1 cellular context compared by ENCODE assay signal in the genomic region with DNA sequence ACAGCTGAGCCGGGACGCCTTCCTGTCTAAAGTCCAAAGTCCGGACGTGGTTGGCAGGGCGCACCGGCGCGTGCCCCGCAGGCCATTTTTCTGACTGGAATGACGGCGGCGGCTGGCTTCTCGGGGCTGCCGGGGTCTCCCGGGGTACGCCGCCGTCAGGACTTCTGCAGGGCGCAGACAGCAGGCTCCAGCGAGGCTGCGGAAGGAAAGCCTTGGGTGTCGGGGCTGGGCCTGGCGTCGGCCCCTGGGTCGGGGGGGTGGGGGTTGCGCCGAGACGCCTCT.
TF ChIP-seq lines count a peak whose summit lies in the region.

No MANE protein-coding gene starts in this region.

TF ChIP-seq in HepG2, 621 proteins besides CTCF, POLR2A, EP300 and RAD21 (continued from another document and continues in another):
- TF ChIP-seq ZSCAN25 (CRISPR knock-in tag; IDR thresholded peaks at IDR 0.05) (peak; percentile 80), FLYWCH1 (CRISPR knock-in tag; IDR thresholded peaks at IDR 0.05) (peak; percentile 98; the same call in 1 of the 2 replicates), RFXAP (CRISPR knock-in tag; IDR thresholded peaks at IDR 0.05; ENCODE audit: borderline replicate concordance) (peak; percentile 83), MLLT10 (CRISPR knock-in tag; IDR thresholded peaks at IDR 0.05) (no peak; the same call in 1 of the 2 replicates), KLF6 (CRISPR knock-in tag; IDR thresholded peaks at IDR 0.05) (peak; percentile 22; the same call in 1 of the 2 replicates), ZNF331 (CRISPR knock-in tag; IDR thresholded peaks at IDR 0.05) (peak; percentile 96), ZNF616 (CRISPR knock-in tag; IDR thresholded peaks at IDR 0.05; ENCODE audit: low read depth) (0 out of 2 replicates have a peak, but pooled peaks have one; percentile 64), ETV6 (CRISPR knock-in tag; conservative IDR thresholded peaks at IDR 0.05) (peak; percentile 84), ZBTB21 (CRISPR knock-in tag; IDR thresholded peaks at IDR 0.05) (peak; percentile 83; the same call in 1 of the 2 replicates), MED1 (CRISPR knock-in tag; IDR thresholded peaks at IDR 0.05) (peak; percentile 95; the same call in 1 of the 2 replicates), RORA (CRISPR knock-in tag; IDR thresholded peaks at IDR 0.05) (no peak), FOXP1 (IDR thresholded peaks at IDR 0.05) (no peak), FOXP1 (CRISPR knock-in tag; IDR thresholded peaks at IDR 0.05) (peak; percentile 73), NFKBIZ (CRISPR knock-in tag; IDR thresholded peaks at IDR 0.05) (peak; percentile 95; the same call in 1 of the 2 replicates), SYNCRIP (IDR thresholded peaks at IDR 0.05; ENCODE audit: insufficient read depth, low read depth, low read length) (no peak), ZNF350 (CRISPR knock-in tag; IDR thresholded peaks at IDR 0.05; ENCODE audit: borderline replicate concordance, low read depth) (peak; percentile 99), ZNF367 (CRISPR knock-in tag; IDR thresholded peaks at IDR 0.05; ENCODE audit: borderline replicate concordance) (peak; percentile 93), REPIN1 (CRISPR knock-in tag; IDR thresholded peaks at IDR 0.05; ENCODE audit: borderline replicate concordance, low read depth) (peak; percentile 97), ZMAT3 (CRISPR knock-in tag; conservative IDR thresholded peaks at IDR 0.05) (peak; percentile 90; the same call in 1 of the 2 replicates), MATR3 (CRISPR knock-in tag; IDR thresholded peaks at IDR 0.05) (no peak), IRF2 (CRISPR knock-in tag; IDR thresholded peaks at IDR 0.05) (peak; percentile 93), SP2 (CRISPR knock-in tag; IDR thresholded peaks at IDR 0.05) (no peak), TP53 (CRISPR knock-in tag; conservative IDR thresholded peaks at IDR 0.05) (peak; percentile 92; the same call in 1 of the 2 replicates), ZMYM4 (CRISPR knock-in tag; IDR thresholded peaks at IDR 0.05) (peak; percentile 98), MXI1 (IDR thresholded peaks at IDR 0.05; ENCODE audit: borderline replicate concordance, low read depth, low read length) (peak; percentile 86; the same call in 1 of the 3 replicates), HOXA7 (CRISPR knock-in tag; IDR thresholded peaks at IDR 0.05) (no peak), ZSCAN9 (CRISPR knock-in tag; IDR thresholded peaks at IDR 0.05; ENCODE audit: borderline replicate concordance) (peak; percentile 84; the same call in 1 of the 2 replicates), CHCHD3 (CRISPR knock-in tag; IDR thresholded peaks at IDR 0.05) (peak; percentile 94; the same call in 1 of the 2 replicates), CREM (IDR thresholded peaks at IDR 0.05) (peak; percentile 84; the same call in 1 of the 2 replicates), CREM (CRISPR knock-in tag; IDR thresholded peaks at IDR 0.05) (no peak; the same call in 1 of the 2 replicates), MZF1 (CRISPR knock-in tag; IDR thresholded peaks at IDR 0.05; ENCODE audit: borderline replicate concordance) (no peak; the same call in 1 of the 2 replicates), ZNF343 (CRISPR knock-in tag; IDR thresholded peaks at IDR 0.05) (peak; percentile 96), ARNTL (CRISPR knock-in tag; IDR thresholded peaks at IDR 0.05) (peak; percentile 96)
- TF ChIP-seq, protein P1, sequence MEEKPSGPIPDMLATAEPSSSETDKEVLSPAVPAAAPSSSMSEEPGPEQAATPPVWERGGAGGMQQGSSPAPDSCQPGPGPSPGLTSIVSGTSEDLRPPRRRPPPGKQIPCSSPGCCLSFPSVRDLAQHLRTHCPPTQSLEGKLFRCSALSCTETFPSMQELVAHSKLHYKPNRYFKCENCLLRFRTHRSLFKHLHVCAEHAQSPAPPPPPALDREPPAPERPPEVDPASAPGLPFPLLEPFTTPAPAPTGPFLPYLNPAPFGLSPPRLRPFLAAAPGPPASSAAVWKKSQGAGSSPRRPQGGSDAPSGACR (CRISPR knock-in tag; IDR thresholded peaks at IDR 0.05) = peak; percentile 99
- TF ChIP-seq, protein P2, sequence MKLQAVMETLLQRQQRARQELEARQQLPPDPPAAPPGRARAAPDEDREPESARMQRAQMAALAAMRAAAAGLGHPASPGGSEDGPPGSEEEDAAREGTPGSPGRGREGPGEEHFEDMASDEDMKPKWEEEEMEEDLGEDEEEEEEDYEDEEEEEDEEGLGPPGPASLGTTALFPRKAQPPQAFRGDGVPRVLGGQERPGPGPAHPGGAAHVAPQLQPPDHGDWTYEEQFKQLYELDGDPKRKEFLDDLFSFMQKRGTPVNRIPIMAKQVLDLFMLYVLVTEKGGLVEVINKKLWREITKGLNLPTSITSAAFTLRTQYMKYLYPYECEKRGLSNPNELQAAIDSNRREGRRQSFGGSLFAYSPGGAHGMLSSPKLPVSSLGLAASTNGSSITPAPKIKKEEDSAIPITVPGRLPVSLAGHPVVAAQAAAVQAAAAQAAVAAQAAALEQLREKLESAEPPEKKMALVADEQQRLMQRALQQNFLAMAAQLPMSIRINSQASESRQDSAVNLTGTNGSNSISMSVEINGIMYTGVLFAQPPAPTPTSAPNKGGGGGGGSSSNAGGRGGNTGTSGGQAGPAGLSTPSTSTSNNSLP (IDR thresholded peaks at IDR 0.05; ENCODE audit: low read depth, low read length) = no peak
- TF ChIP-seq, protein P3, sequence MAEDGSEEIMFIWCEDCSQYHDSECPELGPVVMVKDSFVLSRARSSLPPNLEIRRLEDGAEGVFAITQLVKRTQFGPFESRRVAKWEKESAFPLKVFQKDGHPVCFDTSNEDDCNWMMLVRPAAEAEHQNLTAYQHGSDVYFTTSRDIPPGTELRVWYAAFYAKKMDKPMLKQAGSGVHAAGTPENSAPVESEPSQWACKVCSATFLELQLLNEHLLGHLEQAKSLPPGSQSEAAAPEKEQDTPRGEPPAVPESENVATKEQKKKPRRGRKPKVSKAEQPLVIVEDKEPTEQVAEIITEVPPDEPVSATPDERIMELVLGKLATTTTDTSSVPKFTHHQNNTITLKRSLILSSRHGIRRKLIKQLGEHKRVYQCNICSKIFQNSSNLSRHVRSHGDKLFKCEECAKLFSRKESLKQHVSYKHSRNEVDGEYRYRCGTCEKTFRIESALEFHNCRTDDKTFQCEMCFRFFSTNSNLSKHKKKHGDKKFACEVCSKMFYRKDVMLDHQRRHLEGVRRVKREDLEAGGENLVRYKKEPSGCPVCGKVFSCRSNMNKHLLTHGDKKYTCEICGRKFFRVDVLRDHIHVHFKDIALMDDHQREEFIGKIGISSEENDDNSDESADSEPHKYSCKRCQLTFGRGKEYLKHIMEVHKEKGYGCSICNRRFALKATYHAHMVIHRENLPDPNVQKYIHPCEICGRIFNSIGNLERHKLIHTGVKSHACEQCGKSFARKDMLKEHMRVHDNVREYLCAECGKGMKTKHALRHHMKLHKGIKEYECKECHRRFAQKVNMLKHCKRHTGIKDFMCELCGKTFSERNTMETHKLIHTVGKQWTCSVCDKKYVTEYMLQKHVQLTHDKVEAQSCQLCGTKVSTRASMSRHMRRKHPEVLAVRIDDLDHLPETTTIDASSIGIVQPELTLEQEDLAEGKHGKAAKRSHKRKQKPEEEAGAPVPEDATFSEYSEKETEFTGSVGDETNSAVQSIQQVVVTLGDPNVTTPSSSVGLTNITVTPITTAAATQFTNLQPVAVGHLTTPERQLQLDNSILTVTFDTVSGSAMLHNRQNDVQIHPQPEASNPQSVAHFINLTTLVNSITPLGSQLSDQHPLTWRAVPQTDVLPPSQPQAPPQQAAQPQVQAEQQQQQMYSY (CRISPR knock-in tag; IDR thresholded peaks at IDR 0.05) = no peak; the same call in 1 of the 2 replicates
- TF ChIP-seq, protein P4, sequence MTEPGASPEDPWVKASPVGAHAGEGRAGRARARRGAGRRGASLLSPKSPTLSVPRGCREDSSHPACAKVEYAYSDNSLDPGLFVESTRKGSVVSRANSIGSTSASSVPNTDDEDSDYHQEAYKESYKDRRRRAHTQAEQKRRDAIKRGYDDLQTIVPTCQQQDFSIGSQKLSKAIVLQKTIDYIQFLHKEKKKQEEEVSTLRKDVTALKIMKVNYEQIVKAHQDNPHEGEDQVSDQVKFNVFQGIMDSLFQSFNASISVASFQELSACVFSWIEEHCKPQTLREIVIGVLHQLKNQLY (CRISPR knock-in tag; IDR thresholded peaks at IDR 0.05) = peak; percentile 92
- TF ChIP-seq, protein P5, sequence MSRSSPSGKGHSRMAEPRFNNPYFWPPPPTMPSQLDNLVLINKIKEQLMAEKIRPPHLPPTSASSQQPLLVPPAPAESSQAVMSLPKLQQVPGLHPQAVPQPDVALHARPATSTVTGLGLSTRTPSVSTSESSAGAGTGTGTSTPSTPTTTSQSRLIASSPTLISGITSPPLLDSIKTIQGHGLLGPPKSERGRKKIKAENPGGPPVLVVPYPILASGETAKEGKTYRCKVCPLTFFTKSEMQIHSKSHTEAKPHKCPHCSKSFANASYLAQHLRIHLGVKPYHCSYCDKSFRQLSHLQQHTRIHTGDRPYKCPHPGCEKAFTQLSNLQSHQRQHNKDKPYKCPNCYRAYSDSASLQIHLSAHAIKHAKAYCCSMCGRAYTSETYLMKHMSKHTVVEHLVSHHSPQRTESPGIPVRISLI (CRISPR knock-in tag; IDR thresholded peaks at IDR 0.05; ENCODE audit: borderline replicate concordance) = peak; percentile 78
- TF ChIP-seq, protein P6, sequence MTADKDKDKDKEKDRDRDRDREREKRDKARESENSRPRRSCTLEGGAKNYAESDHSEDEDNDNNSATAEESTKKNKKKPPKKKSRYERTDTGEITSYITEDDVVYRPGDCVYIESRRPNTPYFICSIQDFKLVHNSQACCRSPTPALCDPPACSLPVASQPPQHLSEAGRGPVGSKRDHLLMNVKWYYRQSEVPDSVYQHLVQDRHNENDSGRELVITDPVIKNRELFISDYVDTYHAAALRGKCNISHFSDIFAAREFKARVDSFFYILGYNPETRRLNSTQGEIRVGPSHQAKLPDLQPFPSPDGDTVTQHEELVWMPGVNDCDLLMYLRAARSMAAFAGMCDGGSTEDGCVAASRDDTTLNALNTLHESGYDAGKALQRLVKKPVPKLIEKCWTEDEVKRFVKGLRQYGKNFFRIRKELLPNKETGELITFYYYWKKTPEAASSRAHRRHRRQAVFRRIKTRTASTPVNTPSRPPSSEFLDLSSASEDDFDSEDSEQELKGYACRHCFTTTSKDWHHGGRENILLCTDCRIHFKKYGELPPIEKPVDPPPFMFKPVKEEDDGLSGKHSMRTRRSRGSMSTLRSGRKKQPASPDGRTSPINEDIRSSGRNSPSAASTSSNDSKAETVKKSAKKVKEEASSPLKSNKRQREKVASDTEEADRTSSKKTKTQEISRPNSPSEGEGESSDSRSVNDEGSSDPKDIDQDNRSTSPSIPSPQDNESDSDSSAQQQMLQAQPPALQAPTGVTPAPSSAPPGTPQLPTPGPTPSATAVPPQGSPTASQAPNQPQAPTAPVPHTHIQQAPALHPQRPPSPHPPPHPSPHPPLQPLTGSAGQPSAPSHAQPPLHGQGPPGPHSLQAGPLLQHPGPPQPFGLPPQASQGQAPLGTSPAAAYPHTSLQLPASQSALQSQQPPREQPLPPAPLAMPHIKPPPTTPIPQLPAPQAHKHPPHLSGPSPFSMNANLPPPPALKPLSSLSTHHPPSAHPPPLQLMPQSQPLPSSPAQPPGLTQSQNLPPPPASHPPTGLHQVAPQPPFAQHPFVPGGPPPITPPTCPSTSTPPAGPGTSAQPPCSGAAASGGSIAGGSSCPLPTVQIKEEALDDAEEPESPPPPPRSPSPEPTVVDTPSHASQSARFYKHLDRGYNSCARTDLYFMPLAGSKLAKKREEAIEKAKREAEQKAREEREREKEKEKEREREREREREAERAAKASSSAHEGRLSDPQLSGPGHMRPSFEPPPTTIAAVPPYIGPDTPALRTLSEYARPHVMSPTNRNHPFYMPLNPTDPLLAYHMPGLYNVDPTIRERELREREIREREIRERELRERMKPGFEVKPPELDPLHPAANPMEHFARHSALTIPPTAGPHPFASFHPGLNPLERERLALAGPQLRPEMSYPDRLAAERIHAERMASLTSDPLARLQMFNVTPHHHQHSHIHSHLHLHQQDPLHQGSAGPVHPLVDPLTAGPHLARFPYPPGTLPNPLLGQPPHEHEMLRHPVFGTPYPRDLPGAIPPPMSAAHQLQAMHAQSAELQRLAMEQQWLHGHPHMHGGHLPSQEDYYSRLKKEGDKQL (CRISPR knock-in tag; IDR thresholded peaks at IDR 0.05; ENCODE audit: low read depth) = peak; percentile 86
- TF ChIP-seq, protein P7, sequence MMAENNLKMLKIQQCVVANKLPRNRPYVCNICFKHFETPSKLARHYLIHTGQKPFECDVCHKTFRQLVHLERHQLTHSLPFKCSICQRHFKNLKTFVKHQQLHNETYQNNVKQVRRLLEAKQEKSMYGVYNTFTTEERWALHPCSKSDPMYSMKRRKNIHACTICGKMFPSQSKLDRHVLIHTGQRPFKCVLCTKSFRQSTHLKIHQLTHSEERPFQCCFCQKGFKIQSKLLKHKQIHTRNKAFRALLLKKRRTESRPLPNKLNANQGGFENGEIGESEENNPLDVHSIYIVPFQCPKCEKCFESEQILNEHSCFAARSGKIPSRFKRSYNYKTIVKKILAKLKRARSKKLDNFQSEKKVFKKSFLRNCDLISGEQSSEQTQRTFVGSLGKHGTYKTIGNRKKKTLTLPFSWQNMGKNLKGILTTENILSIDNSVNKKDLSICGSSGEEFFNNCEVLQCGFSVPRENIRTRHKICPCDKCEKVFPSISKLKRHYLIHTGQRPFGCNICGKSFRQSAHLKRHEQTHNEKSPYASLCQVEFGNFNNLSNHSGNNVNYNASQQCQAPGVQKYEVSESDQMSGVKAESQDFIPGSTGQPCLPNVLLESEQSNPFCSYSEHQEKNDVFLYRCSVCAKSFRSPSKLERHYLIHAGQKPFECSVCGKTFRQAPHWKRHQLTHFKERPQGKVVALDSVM (CRISPR knock-in tag; IDR thresholded peaks at IDR 0.05) = no peak
- TF ChIP-seq, protein P8, sequence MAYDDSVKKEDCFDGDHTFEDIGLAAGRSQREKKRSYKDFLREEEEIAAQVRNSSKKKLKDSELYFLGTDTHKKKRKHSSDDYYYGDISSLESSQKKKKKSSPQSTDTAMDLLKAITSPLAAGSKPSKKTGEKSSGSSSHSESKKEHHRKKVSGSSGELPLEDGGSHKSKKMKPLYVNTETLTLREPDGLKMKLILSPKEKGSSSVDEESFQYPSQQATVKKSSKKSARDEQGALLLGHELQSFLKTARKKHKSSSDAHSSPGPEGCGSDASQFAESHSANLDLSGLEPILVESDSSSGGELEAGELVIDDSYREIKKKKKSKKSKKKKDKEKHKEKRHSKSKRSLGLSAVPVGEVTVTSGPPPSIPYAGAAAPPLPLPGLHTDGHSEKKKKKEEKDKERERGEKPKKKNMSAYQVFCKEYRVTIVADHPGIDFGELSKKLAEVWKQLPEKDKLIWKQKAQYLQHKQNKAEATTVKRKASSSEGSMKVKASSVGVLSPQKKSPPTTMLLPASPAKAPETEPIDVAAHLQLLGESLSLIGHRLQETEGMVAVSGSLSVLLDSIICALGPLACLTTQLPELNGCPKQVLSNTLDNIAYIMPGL (CRISPR knock-in tag; IDR thresholded peaks at IDR 0.05; ENCODE audit: borderline replicate concordance in 1 of 2, low read depth in 1 of 2) = peak in 1 of 2 experiments; percentile 95; a peak in 2 of 4 replicates
- TF ChIP-seq, protein P9, sequence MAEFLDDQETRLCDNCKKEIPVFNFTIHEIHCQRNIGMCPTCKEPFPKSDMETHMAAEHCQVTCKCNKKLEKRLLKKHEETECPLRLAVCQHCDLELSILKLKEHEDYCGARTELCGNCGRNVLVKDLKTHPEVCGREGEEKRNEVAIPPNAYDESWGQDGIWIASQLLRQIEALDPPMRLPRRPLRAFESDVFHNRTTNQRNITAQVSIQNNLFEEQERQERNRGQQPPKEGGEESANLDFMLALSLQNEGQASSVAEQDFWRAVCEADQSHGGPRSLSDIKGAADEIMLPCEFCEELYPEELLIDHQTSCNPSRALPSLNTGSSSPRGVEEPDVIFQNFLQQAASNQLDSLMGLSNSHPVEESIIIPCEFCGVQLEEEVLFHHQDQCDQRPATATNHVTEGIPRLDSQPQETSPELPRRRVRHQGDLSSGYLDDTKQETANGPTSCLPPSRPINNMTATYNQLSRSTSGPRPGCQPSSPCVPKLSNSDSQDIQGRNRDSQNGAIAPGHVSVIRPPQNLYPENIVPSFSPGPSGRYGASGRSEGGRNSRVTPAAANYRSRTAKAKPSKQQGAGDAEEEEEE (CRISPR knock-in tag; IDR thresholded peaks at IDR 0.05; ENCODE audit: borderline replicate concordance) = no peak; the same call in 1 of the 2 replicates
